10 cellular contexts compared by ENCODE assay signal in the genomic region with DNA sequence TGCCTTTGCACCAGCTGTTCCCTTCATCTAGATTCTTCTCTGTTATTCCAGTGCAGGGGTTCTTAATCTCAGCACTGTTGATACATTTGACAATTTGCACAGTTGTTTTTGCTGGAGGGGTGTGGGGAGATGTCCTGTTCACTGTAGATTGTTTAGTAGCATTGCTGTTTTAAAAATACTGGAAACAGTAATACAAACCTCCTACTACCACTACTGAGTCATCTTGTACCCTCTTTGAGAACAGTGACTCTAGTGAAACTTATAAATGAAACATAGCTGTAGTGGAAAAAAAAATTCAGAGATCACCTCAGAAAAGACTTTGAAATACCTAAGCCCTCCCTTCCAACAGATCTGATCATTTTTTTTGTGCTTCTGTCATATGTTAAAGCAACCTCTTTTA.
DNase-seq lines count a peak whose midpoint lies in the region; ATAC-seq and TF ChIP-seq lines count a peak whose summit lies in the region.
"Had no signal": no experiment of that assay in that cellular context is flagged by ENCODE, and none has a peak within 500 bp of the region (broad histone marks: within the 10 kb centered on the region; RNA-seq: fewer than 3 reads in every experiment).

No MANE protein-coding gene starts in this region.

- no peak for TF ChIP-seq CTCF in coronary artery (IDR thresholded peaks at IDR 0.05)

- no peak overlapping the region for H3K4me2 ChIP-seq in mesenchymal stem cell (ENCODE audit: low read length, poor library complexity, severe bottlenecking)

- H2BK12ac ChIP-seq in mesenchymal stem cell (ENCODE audit: low read length in 2 of 2) = no peak overlapping the region

- no peak overlapping the region for H4K91ac ChIP-seq in mesenchymal stem cell (ENCODE audit: low read length)

- H2AFZ ChIP-seq in mesenchymal stem cell (ENCODE audit: low read depth, low read length) = no peak overlapping the region

- no peak overlapping the region for H3K9ac ChIP-seq in mesenchymal stem cell (ENCODE audit: low read length)

- H3K23ac ChIP-seq in mesenchymal stem cell (ENCODE audit: low read length in 2 of 2) = no peak overlapping the region

- H3K14ac ChIP-seq in mesenchymal stem cell (ENCODE audit: low read length in 2 of 2) = no peak overlapping the region

- no peak overlapping the region for H2BK5ac ChIP-seq in mesenchymal stem cell (ENCODE audit: low read depth, low read length, poor library complexity, severe bottlenecking)

- no peak overlapping the region for H2BK120ac ChIP-seq in mesenchymal stem cell (ENCODE audit: low read depth, low read length)

- H3K27ac ChIP-seq in mesenchymal stem cell (ENCODE audit: low read length, poor library complexity, severe bottlenecking) (peak overlapping the region; percentile 26), coronary artery (no peak overlapping the region)
- H3K27ac ChIP-seq: colonic mucosa had no signal

- H2BK15ac ChIP-seq in mesenchymal stem cell (ENCODE audit: low read depth, poor library complexity, severe bottlenecking) = no peak overlapping the region

- H3K9me3 ChIP-seq in mesenchymal stem cell (ENCODE audit: control insufficient read depth, low read length) = no peaks in the 10 kb centered on the region
- H3K9me3 ChIP-seq: colonic mucosa had no signal

- no peak overlapping the region for H3K18ac ChIP-seq in mesenchymal stem cell (ENCODE audit: low read depth in 1 of 2, low read length in 2 of 2)

- ATAC-seq in GM18873 (IDR thresholded peaks at IDR 0.05; ENCODE audit: low FRiP score, unreplicated experiment) = peak; percentile 82
- ATAC-seq in GM21717 (IDR thresholded peaks at IDR 0.05; ENCODE audit: unreplicated experiment) = peak; percentile 96
- ATAC-seq in HG03139 (IDR thresholded peaks at IDR 0.05; ENCODE audit: unreplicated experiment) = peak; percentile 71

- H3K4me3 ChIP-seq in mesenchymal stem cell (ENCODE audit: insufficient read depth in 1 of 2, low read depth in 1 of 2, low read length in 2 of 2) = no peak overlapping the region
- no peak overlapping the region for H3K4me3 ChIP-seq in coronary artery
- H3K4me3 ChIP-seq: colonic mucosa had no signal

- no peak overlapping the region for H3K4ac ChIP-seq in mesenchymal stem cell (ENCODE audit: low read depth in 1 of 2, low read length in 2 of 2)

- no peaks in the 10 kb centered on the region for H3K4me1 ChIP-seq in mesenchymal stem cell (ENCODE audit: control insufficient read depth, insufficient read depth, low read depth, low read length)
- H3K4me1 ChIP-seq: colonic mucosa had no signal

- DNase-seq in mesenchymal stem cell = no peak
- no peak for DNase-seq in superior temporal gyrus (ENCODE audit: extremely low spot score)
- no peak for DNase-seq in NCI-H1930 (lab: John Stamatoyannopoulos, UW)
- no peak for DNase-seq in coronary artery (ENCODE audit: low spot score)
- DNase-seq in NCI-H1105 (lab: John Stamatoyannopoulos, UW) = no peak
- DNase-seq: colonic mucosa, HFFc6 had no signal

- H2AK5ac ChIP-seq in mesenchymal stem cell (ENCODE audit: low read length, severe bottlenecking) = no peak overlapping the region

- H3K79me1 ChIP-seq in mesenchymal stem cell (replicated peaks; ENCODE audit: low read length, poor library complexity, severe bottlenecking) = no peaks in the 10 kb centered on the region

- no peak overlapping the region for H4K8ac ChIP-seq in mesenchymal stem cell (ENCODE audit: low read length)

- no peaks in the 10 kb centered on the region for H3K36me3 ChIP-seq in mesenchymal stem cell (ENCODE audit: control insufficient read depth in 1 of 2, insufficient read depth in 2 of 2, low read depth in 1 of 2, low read length in 2 of 2)
- H3K36me3 ChIP-seq: colonic mucosa had no signal

- H3K27me3 ChIP-seq in mesenchymal stem cell (ENCODE audit: control insufficient read depth in 1 of 2, insufficient read depth in 1 of 2, low read length in 2 of 2) = no peaks in the 10 kb centered on the region
- H3K27me3 ChIP-seq: colonic mucosa had no signal
